1 cellular context compared by ENCODE assay signal in genomic region chr6:166420351-166420750, GRCh38.
TF ChIP-seq lines count a peak whose summit lies in the region.

No MANE protein-coding gene starts in this region.

TF ChIP-seq in HepG2, 621 proteins besides CTCF, POLR2A, EP300 and RAD21 (continued from another document and continues in another):
- TF ChIP-seq ZNF12 (CRISPR knock-in tag; IDR thresholded peaks at IDR 0.05) (peak; percentile 36; the same call in 1 of the 2 replicates), TRAFD1 (CRISPR knock-in tag; IDR thresholded peaks at IDR 0.05; ENCODE audit: borderline replicate concordance) (no peak), TARDBP (CRISPR knock-in tag; IDR thresholded peaks at IDR 0.05) (peak; percentile 59; the same call in 1 of the 2 replicates), FOXO1 (CRISPR knock-in tag; IDR thresholded peaks at IDR 0.05) (peak; percentile 38; the same call in 1 of the 2 replicates), ZNF75D (CRISPR knock-in tag; IDR thresholded peaks at IDR 0.05; ENCODE audit: borderline replicate concordance) (no peak), ZNF609 (CRISPR knock-in tag; IDR thresholded peaks at IDR 0.05; ENCODE audit: borderline replicate concordance) (0 out of 2 replicates have a peak, but pooled peaks have one; percentile 35), ARNT2 (CRISPR knock-in tag; IDR thresholded peaks at IDR 0.05; ENCODE audit: low read depth) (0 out of 2 replicates have a peak, but pooled peaks have one; percentile 48), NFATC3 (CRISPR knock-in tag; IDR thresholded peaks at IDR 0.05) (no peak), HNRNPUL1 (IDR thresholded peaks at IDR 0.05; ENCODE audit: low read depth, low read length) (no peak), ZNF670 (CRISPR knock-in tag; IDR thresholded peaks at IDR 0.05; ENCODE audit: borderline replicate concordance) (no peak), DPF2 (CRISPR knock-in tag; IDR thresholded peaks at IDR 0.05; ENCODE audit: borderline replicate concordance, low read depth) (peak; percentile 48; the same call in 1 of the 2 replicates), MEIS2 (CRISPR knock-in tag; IDR thresholded peaks at IDR 0.05) (0 out of 2 replicates have a peak, but pooled peaks have one; percentile 49), NR2F6 (IDR thresholded peaks at IDR 0.05) (peak; percentile 56), NR2F6 (CRISPR knock-in tag; IDR thresholded peaks at IDR 0.05) (peak; percentile 81), PRMT3 (CRISPR knock-in tag; IDR thresholded peaks at IDR 0.05; ENCODE audit: borderline replicate concordance, low read depth) (no peak), SMYD3 (CRISPR knock-in tag; IDR thresholded peaks at IDR 0.05) (no peak), ZNF512B (CRISPR knock-in tag; IDR thresholded peaks at IDR 0.05; ENCODE audit: borderline replicate concordance) (no peak), ZBTB7B (CRISPR knock-in tag; IDR thresholded peaks at IDR 0.05) (peak; percentile 23; the same call in 1 of the 2 replicates), NFE2 (CRISPR knock-in tag; IDR thresholded peaks at IDR 0.05) (no peak), RBAK (CRISPR knock-in tag; IDR thresholded peaks at IDR 0.05) (no peak), ATF5 (CRISPR knock-in tag; IDR thresholded peaks at IDR 0.05; ENCODE audit: low read depth) (no peak), HINFP (CRISPR knock-in tag; IDR thresholded peaks at IDR 0.05; ENCODE audit: low read depth) (no peak), ZNF572 (CRISPR knock-in tag; IDR thresholded peaks at IDR 0.05) (no peak), NR2C2 (CRISPR knock-in tag; IDR thresholded peaks at IDR 0.05; ENCODE audit: borderline replicate concordance) (peak; percentile 59; the same call in 1 of the 2 replicates), PITX1 (CRISPR knock-in tag; IDR thresholded peaks at IDR 0.05) (peak; percentile 46; the same call in 1 of the 2 replicates), TAF15 (IDR thresholded peaks at IDR 0.05; ENCODE audit: low read depth, low read length, poor library complexity, severe bottlenecking) (no peak), KLF9 (CRISPR knock-in tag; IDR thresholded peaks at IDR 0.05; ENCODE audit: low read depth) (no peak), ZNF7 (CRISPR knock-in tag; IDR thresholded peaks at IDR 0.05) (no peak), JDP2 (CRISPR knock-in tag; IDR thresholded peaks at IDR 0.05; ENCODE audit: borderline replicate concordance) (no peak), SMC3 (IDR thresholded peaks at IDR 0.05; ENCODE audit: low read length) (peak; percentile 63), KLF6 (CRISPR knock-in tag; IDR thresholded peaks at IDR 0.05) (no peak), NONO (IDR thresholded peaks at IDR 0.05) (no peak), NONO (CRISPR knock-in tag; conservative IDR thresholded peaks at IDR 0.05) (peak; percentile 61), GATA4 (IDR thresholded peaks at IDR 0.05; ENCODE audit: borderline replicate concordance, low read depth) (no peak), CENPBD1 (CRISPR knock-in tag; IDR thresholded peaks at IDR 0.05; ENCODE audit: borderline replicate concordance, low read depth) (no peak), PAXIP1 (CRISPR knock-in tag; conservative IDR thresholded peaks at IDR 0.05) (peak; percentile 48; the same call in 1 of the 2 replicates), FOXA3 (CRISPR knock-in tag; IDR thresholded peaks at IDR 0.05) (peak; percentile 88), SAP130 (CRISPR knock-in tag; IDR thresholded peaks at IDR 0.05; ENCODE audit: low read depth) (peak; percentile 58), ZBTB14 (CRISPR knock-in tag; IDR thresholded peaks at IDR 0.05) (no peak)
- TF ChIP-seq, protein P1, sequence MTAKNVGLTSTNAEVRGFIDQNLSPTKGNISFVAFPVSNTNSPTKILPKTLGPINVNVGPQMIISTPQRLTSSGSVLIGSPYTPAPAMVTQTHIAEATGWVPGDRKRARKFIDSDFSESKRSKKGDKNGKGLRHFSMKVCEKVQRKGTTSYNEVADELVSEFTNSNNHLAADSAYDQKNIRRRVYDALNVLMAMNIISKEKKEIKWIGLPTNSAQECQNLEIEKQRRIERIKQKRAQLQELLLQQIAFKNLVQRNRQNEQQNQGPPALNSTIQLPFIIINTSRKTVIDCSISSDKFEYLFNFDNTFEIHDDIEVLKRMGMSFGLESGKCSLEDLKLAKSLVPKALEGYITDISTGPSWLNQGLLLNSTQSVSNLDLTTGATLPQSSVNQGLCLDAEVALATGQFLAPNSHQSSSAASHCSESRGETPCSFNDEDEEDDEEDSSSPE (CRISPR knock-in tag; IDR thresholded peaks at IDR 0.05): no peak
- TF ChIP-seq, protein P2, sequence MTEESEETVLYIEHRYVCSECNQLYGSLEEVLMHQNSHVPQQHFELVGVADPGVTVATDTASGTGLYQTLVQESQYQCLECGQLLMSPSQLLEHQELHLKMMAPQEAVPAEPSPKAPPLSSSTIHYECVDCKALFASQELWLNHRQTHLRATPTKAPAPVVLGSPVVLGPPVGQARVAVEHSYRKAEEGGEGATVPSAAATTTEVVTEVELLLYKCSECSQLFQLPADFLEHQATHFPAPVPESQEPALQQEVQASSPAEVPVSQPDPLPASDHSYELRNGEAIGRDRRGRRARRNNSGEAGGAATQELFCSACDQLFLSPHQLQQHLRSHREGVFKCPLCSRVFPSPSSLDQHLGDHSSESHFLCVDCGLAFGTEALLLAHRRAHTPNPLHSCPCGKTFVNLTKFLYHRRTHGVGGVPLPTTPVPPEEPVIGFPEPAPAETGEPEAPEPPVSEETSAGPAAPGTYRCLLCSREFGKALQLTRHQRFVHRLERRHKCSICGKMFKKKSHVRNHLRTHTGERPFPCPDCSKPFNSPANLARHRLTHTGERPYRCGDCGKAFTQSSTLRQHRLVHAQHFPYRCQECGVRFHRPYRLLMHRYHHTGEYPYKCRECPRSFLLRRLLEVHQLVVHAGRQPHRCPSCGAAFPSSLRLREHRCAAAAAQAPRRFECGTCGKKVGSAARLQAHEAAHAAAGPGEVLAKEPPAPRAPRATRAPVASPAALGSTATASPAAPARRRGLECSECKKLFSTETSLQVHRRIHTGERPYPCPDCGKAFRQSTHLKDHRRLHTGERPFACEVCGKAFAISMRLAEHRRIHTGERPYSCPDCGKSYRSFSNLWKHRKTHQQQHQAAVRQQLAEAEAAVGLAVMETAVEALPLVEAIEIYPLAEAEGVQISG (CRISPR knock-in tag; IDR thresholded peaks at IDR 0.05): peak; percentile 26; the same call in 1 of the 2 replicates
